ENCODE assay signal across 1 cellular context in the genomic region with DNA sequence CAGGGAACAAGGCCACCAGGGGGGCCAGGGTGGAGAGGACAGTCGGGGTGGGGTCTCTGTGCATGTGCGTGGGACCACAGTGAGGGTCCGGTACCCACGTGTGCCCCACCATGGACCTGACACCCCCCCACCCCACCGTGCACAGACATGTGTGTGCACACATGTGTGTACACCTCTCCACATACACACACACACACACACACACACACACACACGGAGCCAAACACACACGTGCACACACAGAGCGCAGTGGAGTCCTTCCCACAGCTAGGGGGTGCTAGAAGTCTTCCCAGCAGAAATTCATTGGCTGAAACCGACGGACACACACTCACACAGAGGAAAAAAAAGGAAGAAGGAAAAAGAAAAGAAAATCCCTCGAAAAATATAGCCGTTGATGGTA.
TF ChIP-seq lines count a peak whose summit lies in the region.

No MANE protein-coding gene starts in this region.

TF ChIP-seq in HepG2, 621 proteins besides CTCF, POLR2A, EP300 and RAD21 (continued from another document):
- TF ChIP-seq, protein P1, sequence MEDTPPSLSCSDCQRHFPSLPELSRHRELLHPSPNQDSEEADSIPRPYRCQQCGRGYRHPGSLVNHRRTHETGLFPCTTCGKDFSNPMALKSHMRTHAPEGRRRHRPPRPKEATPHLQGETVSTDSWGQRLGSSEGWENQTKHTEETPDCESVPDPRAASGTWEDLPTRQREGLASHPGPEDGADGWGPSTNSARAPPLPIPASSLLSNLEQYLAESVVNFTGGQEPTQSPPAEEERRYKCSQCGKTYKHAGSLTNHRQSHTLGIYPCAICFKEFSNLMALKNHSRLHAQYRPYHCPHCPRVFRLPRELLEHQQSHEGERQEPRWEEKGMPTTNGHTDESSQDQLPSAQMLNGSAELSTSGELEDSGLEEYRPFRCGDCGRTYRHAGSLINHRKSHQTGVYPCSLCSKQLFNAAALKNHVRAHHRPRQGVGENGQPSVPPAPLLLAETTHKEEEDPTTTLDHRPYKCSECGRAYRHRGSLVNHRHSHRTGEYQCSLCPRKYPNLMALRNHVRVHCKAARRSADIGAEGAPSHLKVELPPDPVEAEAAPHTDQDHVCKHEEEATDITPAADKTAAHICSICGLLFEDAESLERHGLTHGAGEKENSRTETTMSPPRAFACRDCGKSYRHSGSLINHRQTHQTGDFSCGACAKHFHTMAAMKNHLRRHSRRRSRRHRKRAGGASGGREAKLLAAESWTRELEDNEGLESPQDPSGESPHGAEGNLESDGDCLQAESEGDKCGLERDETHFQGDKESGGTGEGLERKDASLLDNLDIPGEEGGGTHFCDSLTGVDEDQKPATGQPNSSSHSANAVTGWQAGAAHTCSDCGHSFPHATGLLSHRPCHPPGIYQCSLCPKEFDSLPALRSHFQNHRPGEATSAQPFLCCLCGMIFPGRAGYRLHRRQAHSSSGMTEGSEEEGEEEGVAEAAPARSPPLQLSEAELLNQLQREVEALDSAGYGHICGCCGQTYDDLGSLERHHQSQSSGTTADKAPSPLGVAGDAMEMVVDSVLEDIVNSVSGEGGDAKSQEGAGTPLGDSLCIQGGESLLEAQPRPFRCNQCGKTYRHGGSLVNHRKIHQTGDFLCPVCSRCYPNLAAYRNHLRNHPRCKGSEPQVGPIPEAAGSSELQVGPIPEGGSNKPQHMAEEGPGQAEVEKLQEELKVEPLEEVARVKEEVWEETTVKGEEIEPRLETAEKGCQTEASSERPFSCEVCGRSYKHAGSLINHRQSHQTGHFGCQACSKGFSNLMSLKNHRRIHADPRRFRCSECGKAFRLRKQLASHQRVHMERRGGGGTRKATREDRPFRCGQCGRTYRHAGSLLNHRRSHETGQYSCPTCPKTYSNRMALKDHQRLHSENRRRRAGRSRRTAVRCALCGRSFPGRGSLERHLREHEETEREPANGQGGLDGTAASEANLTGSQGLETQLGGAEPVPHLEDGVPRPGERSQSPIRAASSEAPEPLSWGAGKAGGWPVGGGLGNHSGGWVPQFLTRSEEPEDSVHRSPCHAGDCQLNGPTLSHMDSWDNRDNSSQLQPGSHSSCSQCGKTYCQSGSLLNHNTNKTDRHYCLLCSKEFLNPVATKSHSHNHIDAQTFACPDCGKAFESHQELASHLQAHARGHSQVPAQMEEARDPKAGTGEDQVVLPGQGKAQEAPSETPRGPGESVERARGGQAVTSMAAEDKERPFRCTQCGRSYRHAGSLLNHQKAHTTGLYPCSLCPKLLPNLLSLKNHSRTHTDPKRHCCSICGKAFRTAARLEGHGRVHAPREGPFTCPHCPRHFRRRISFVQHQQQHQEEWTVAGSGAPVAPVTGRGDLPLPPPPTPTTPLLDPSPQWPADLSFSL (CRISPR knock-in tag; IDR thresholded peaks at IDR 0.05) = peak; percentile 98
- TF ChIP-seq ZBTB7A (CRISPR knock-in tag; IDR thresholded peaks at IDR 0.05) (peak; percentile 56; the same call in 1 of the 2 replicates), KMT2B (CRISPR knock-in tag; IDR thresholded peaks at IDR 0.05) (no peak), ZNF446 (CRISPR knock-in tag; IDR thresholded peaks at IDR 0.05) (no peak), DMAP1 (CRISPR knock-in tag; IDR thresholded peaks at IDR 0.05) (no peak), BRCA1 (CRISPR knock-in tag; IDR thresholded peaks at IDR 0.05) (no peak), ZSCAN12 (CRISPR knock-in tag; IDR thresholded peaks at IDR 0.05) (no peak), STAG1 (CRISPR knock-in tag; IDR thresholded peaks at IDR 0.05) (peak; percentile 87), ZNF274 (CRISPR knock-in tag; IDR thresholded peaks at IDR 0.05) (0 out of 2 replicates have a peak, but pooled peaks have one; percentile 35), ASH2L (IDR thresholded peaks at IDR 0.05; ENCODE audit: insufficient read length, low read depth, low read length) (no peak), ZNF546 (CRISPR knock-in tag; conservative IDR thresholded peaks at IDR 0.05) (no peak), PRDM4 (CRISPR knock-in tag; IDR thresholded peaks at IDR 0.05; ENCODE audit: borderline replicate concordance) (no peak), BHLHE40 (IDR thresholded peaks at IDR 0.05; ENCODE audit: low read length) (peak; percentile 91), AKNA (CRISPR knock-in tag; IDR thresholded peaks at IDR 0.05; ENCODE audit: borderline replicate concordance) (no peak), SRF (IDR thresholded peaks at IDR 0.05; ENCODE audit: low read depth, low read length) (no peak), RFXANK (CRISPR knock-in tag; IDR thresholded peaks at IDR 0.05) (no peak), MYC (CRISPR knock-in tag; IDR thresholded peaks at IDR 0.05; ENCODE audit: borderline replicate concordance) (peak; percentile 27; the same call in 1 of the 2 replicates), MTF1 (CRISPR knock-in tag; IDR thresholded peaks at IDR 0.05) (no peak), SMC3 (IDR thresholded peaks at IDR 0.05; ENCODE audit: low read length) (peak; percentile 88), ZNF230 (CRISPR knock-in tag; IDR thresholded peaks at IDR 0.05) (peak; percentile 77; the same call in 1 of the 2 replicates)
- TF ChIP-seq, protein P2, sequence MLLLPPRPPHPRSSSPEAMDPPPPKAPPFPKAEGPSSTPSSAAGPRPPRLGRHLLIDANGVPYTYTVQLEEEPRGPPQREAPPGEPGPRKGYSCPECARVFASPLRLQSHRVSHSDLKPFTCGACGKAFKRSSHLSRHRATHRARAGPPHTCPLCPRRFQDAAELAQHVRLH (CRISPR knock-in tag; IDR thresholded peaks at IDR 0.05; ENCODE audit: borderline replicate concordance, low read depth) = no peak
TF ChIP-seq in HepG2: peak in this region for 13.
